In genomic region chr14:101177301-101178055, GRCh38 we compare ENCODE assay signal across 24 cellular contexts.
A peak's percentile ranks its signal among the peaks of the same experiment; 100 is the strongest.
DNase-seq lines count a peak whose midpoint lies in the region; ATAC-seq and TF ChIP-seq lines count a peak whose summit lies in the region.
"Had no signal": no experiment of that assay in that cellular context is flagged by ENCODE, and none has a peak within 500 bp of the region (broad histone marks: within the 10 kb centered on the region; RNA-seq: fewer than 3 reads in every experiment).

No MANE protein-coding gene starts in this region.

- H3K4me3 Mint-ChIP-seq in neural crest cell (no peak overlapping the region), immature natural killer cell (no peak overlapping the region)
- H3K4me3 Mint-ChIP-seq: activated CD4-positive, alpha-beta T cell treated with anti-CD3 and anti-CD28 coated beads for 36 hours; activated naive CD4-positive, alpha-beta T cell treated with anti-CD3 and anti-CD28 coated beads, Interleukin-2, amount 10 ng/mL, durations not matched to agents 7 days and 5 days; stimulated activated effector memory CD8-positive, alpha-beta T cell treated with anti-CD3 and anti-CD28 coated beads, Interleukin-12 subunit alpha, Interleukin-12 subunit beta, amount 100 ng/mL, for 72 hours had no signal

- H3K27me3 ChIP-seq in right atrium auricular region = no peaks in the 10 kb centered on the region

- no peaks in the 10 kb centered on the region for H3K4me1 ChIP-seq in right atrium auricular region
- H3K4me1 ChIP-seq: HAP-1 had no signal

- peaks cover 0 to 6% of the 10 kb centered on the region in 2 donors for H3K9me3 ChIP-seq in right atrium auricular region
- H3K9me3 ChIP-seq: HAP-1 had no signal

- H3K27ac ChIP-seq in right atrium auricular region = no peak overlapping the region
- H3K27ac ChIP-seq: dorsolateral prefrontal cortex had no signal

- ATAC-seq in left ventricle myocardium superior (no peak), HG03097 (IDR thresholded peaks at IDR 0.05; ENCODE audit: low FRiP score, unreplicated experiment) (no peak)
- ATAC-seq: activated CD4-positive, alpha-beta T cell treated with anti-CD3 and anti-CD28 coated beads for 36 hours; GM12878; left colon; stimulated activated effector memory CD8-positive, alpha-beta T cell treated with anti-CD3 and anti-CD28 coated beads, Interleukin-12 subunit alpha, Interleukin-12 subunit beta, amount 100 ng/mL, for 72 hours had no signal

- H3K36me3 Mint-ChIP-seq in neural crest cell (ENCODE audit: low read depth) = peaks cover 6% of the 10 kb centered on the region
- H3K36me3 Mint-ChIP-seq in immature natural killer cell = no peaks in the 10 kb centered on the region
- H3K36me3 Mint-ChIP-seq: activated naive CD4-positive, alpha-beta T cell treated with anti-CD3 and anti-CD28 coated beads, Interleukin-2, amount 10 ng/mL, durations not matched to agents 7 days and 5 days; stimulated activated effector memory CD8-positive, alpha-beta T cell treated with anti-CD3 and anti-CD28 coated beads, Interleukin-12 subunit alpha, Interleukin-12 subunit beta, amount 100 ng/mL, for 72 hours had no signal

- TF ChIP-seq CTCF in right atrium auricular region (IDR thresholded peaks at IDR 0.05) (no peak), neural crest cell (conservative IDR thresholded peaks at IDR 0.05) (no peak)

- no peaks in the 10 kb centered on the region for H3K27me3 Mint-ChIP-seq in neural crest cell (ENCODE audit: low read depth)
- H3K27me3 Mint-ChIP-seq in immature natural killer cell (ENCODE audit: low read depth in 3 of 3) = peaks cover 3 to 6% (median 4%) of the 10 kb centered on the region in 3 donors
- H3K27me3 Mint-ChIP-seq: activated naive CD4-positive, alpha-beta T cell treated with anti-CD3 and anti-CD28 coated beads, Interleukin-2, amount 10 ng/mL, durations not matched to agents 7 days and 5 days had no signal

- H3K36me3 ChIP-seq in right atrium auricular region = no peaks in the 10 kb centered on the region
- H3K36me3 ChIP-seq: HAP-1 had no signal

- TF ChIP-seq POLR2A in erythroblast (IDR thresholded peaks at IDR 0.05; ENCODE audit: low read length) = no peak

- intact Hi-C loops in left ventricle myocardium superior (cut with micrococcal nuclease) = no loop called here

- DNase-seq in right atrium auricular region (ENCODE audit: low spot score) (peak; percentile 54), left ventricle myocardium superior (no peak), fibroblast of peridontal ligament (ENCODE audit: extremely low read depth) (peak; percentile 49), neural crest cell (ENCODE audit: low read depth, low spot score) (no peak), erythroblast (lab: John Stamatoyannopoulos, UW) (no peak), immature natural killer cell (no peak)
- no peak for DNase-seq in stimulated activated CD4-positive, alpha-beta T cell treated with anti-CD3 and anti-CD28 coated beads, Interleukin-4, amount 100 ng/mL, for 24 hours
- DNase-seq: activated CD4-positive, alpha-beta T cell treated with anti-CD3 and anti-CD28 coated beads for 36 hours; activated naive CD4-positive, alpha-beta T cell treated with anti-CD3 and anti-CD28 coated beads, Interleukin-2, amount 10 ng/mL, durations not matched to agents 7 days and 5 days; amygdala; caudate nucleus; COR-L47; DMS79 treated with DMSO at 0.1 percent for 48 hours; left colon; midbrain; NCI-H187 treated with DMSO at 0.1 percent for 48 hours; NCI-H524 treated with DMSO at 0.1 percent for 48 hours; small intestine; T-helper 2 cell had no signal

- no peak overlapping the region for H3K4me3 ChIP-seq in right atrium auricular region
- H3K4me3 ChIP-seq: dorsolateral prefrontal cortex, GM12878, HAP-1 had no signal

- peaks cover 18% of the 10 kb centered on the region for H3K4me1 Mint-ChIP-seq in neural crest cell
- H3K4me1 Mint-ChIP-seq in immature natural killer cell = no peaks in the 10 kb centered on the region
- H3K4me1 Mint-ChIP-seq: activated CD4-positive, alpha-beta T cell treated with anti-CD3 and anti-CD28 coated beads for 36 hours; activated naive CD4-positive, alpha-beta T cell treated with anti-CD3 and anti-CD28 coated beads, Interleukin-2, amount 10 ng/mL, durations not matched to agents 7 days and 5 days; stimulated activated effector memory CD8-positive, alpha-beta T cell treated with anti-CD3 and anti-CD28 coated beads, Interleukin-12 subunit alpha, Interleukin-12 subunit beta, amount 100 ng/mL, for 72 hours had no signal

- peaks cover 6% of the 10 kb centered on the region for H3K9me3 Mint-ChIP-seq in neural crest cell
- no peaks in the 10 kb centered on the region for H3K9me3 Mint-ChIP-seq in immature natural killer cell
- H3K9me3 Mint-ChIP-seq: activated naive CD4-positive, alpha-beta T cell treated with anti-CD3 and anti-CD28 coated beads, Interleukin-2, amount 10 ng/mL, durations not matched to agents 7 days and 5 days; stimulated activated effector memory CD8-positive, alpha-beta T cell treated with anti-CD3 and anti-CD28 coated beads, Interleukin-12 subunit alpha, Interleukin-12 subunit beta, amount 100 ng/mL, for 72 hours had no signal

- H3K27ac Mint-ChIP-seq in neural crest cell (ENCODE audit: unreplicated experiment) = peak overlapping the region; percentile 67
- no peak overlapping the region for H3K27ac Mint-ChIP-seq in immature natural killer cell
- H3K27ac Mint-ChIP-seq: activated CD4-positive, alpha-beta T cell treated with anti-CD3 and anti-CD28 coated beads for 36 hours; activated naive CD4-positive, alpha-beta T cell treated with anti-CD3 and anti-CD28 coated beads, Interleukin-2, amount 10 ng/mL, durations not matched to agents 7 days and 5 days; stimulated activated effector memory CD8-positive, alpha-beta T cell treated with anti-CD3 and anti-CD28 coated beads, Interleukin-12 subunit alpha, Interleukin-12 subunit beta, amount 100 ng/mL, for 72 hours had no signal

Comparison
In these comparisons a context has a peak if more than half of its experiments do, and no peak if none do; other contexts are left out.
1. DNase-seq: peak in right atrium auricular region (single experiment) and fibroblast of peridontal ligament (single experiment); none in left ventricle myocardium superior (single experiment), neural crest cell (single experiment), erythroblast (0 of 2), immature natural killer cell (0 of 3) and stimulated activated CD4-positive, alpha-beta T cell treated with anti-CD3 and anti-CD28 coated beads, Interleukin-4, amount 100 ng/mL, for 24 hours (single experiment).